In genomic region chr20:31922588-31922987, GRCh38 we compare ENCODE assay signal across 32 cellular contexts. TPM values are rescaled to one million over a fixed set of nuclear protein-coding genes. Genes with fewer than 3 reads are reported as not detected.
"Had no signal": no experiment of that assay in that cellular context is flagged by ENCODE, and none has a peak within 500 bp of the region (broad histone marks: within the 10 kb centered on the region; RNA-seq: fewer than 3 reads in every experiment).

No MANE protein-coding gene starts in this region.

- ATAC-seq: effector memory CD8-positive, alpha-beta T cell; esophagus mucosa; gastrocnemius medialis; heart right ventricle; left cardiac atrium; left lung; left ventricle myocardium superior; lower lobe of right lung; naive thymus-derived CD4-positive, alpha-beta T cell had no signal

- H3K4me1 ChIP-seq: colonic mucosa, gastrocnemius medialis, left lung, lower lobe of right lung had no signal

- H3K36me3 ChIP-seq: colonic mucosa, esophagus squamous epithelium, gastrocnemius medialis, heart right ventricle, left lung, lower lobe of right lung had no signal

- DNase-seq: colonic mucosa; cortex of kidney; effector CD8-positive, alpha-beta T cell; effector memory CD8-positive, alpha-beta T cell; endodermal cell; erythroblast; esophagus squamous epithelium; foreskin fibroblast; foreskin melanocyte; gastrocnemius medialis; head of caudate nucleus; heart right ventricle; hippocampal formation; left cardiac atrium; left lung; left ventricle myocardium superior; lower lobe of right lung; mesenchymal stem cell; midbrain; naive thymus-derived CD4-positive, alpha-beta T cell had no signal

- FAIRE-seq: endometrium, islet of Langerhans, keratinocyte had no signal

- H3K27ac ChIP-seq: colonic mucosa, epithelial cell of prostate, esophagus squamous epithelium, gastrocnemius medialis, heart right ventricle, left lung, lower lobe of right lung had no signal

- H3K4me3 ChIP-seq: colonic mucosa, esophagus squamous epithelium, gastrocnemius medialis, heart right ventricle, left lung, lower lobe of right lung had no signal

- H3K9me3 ChIP-seq: colonic mucosa, esophagus squamous epithelium, gastrocnemius medialis, heart right ventricle, left lung, lower lobe of right lung had no signal

- H3K27me3 ChIP-seq: colonic mucosa had no signal

RNA-seq across cellular contexts. Expression of gene XKR7, which starts 45.4 kb away (rescaled TPM):
- total RNA-seq: dermis microvascular lymphatic vessel endothelial cell, esophagus mucosa, esophagus squamous epithelium, gastrocnemius medialis, glomerular endothelial cell, heart right ventricle, left cardiac atrium, left ventricle myocardium superior, lower leg skin, lung microvascular endothelial cell, mucosa of gallbladder had no signal
- polyA plus RNA-seq: heart right ventricle; keratinocyte; naive thymus-derived CD4-positive, alpha-beta T cell had no signal

RNA-seq across cellular contexts. Expression of gene TTLL9, which starts 52.2 kb away (rescaled TPM):
- total RNA-seq: colonic mucosa; dermis microvascular lymphatic vessel endothelial cell; gastrocnemius medialis; kidney epithelial cell; left ventricle myocardium superior; mononuclear cell; naive thymus-derived CD4-positive, alpha-beta T cell had no signal
- polyA plus RNA-seq: keratinocyte; naive thymus-derived CD4-positive, alpha-beta T cell had no signal

RNA-seq across cellular contexts. Expression of gene DUSP15, which starts 52.3 kb away (rescaled TPM):
- total RNA-seq: mononuclear cell; naive thymus-derived CD4-positive, alpha-beta T cell had no signal
- polyA plus RNA-seq: keratinocyte; naive thymus-derived CD4-positive, alpha-beta T cell had no signal
